Comparison of ENCODE assay signal across 8 cellular contexts in genomic region chr17:62627219-62627903, GRCh38. TPM values are rescaled to one million over a fixed set of nuclear protein-coding genes. Genes with fewer than 3 reads are reported as not detected.
DNase-seq lines count a peak whose midpoint lies in the region; FAIRE-seq and TF ChIP-seq lines count a peak whose summit lies in the region.

Gene MRC2 (plus strand): TSS chr17:62627670. CDS start chr17:62627803, 133 bp downstream.

- no peaks in the 10 kb centered on the region for H3K9me2 ChIP-seq in SK-N-SH

- TF ChIP-seq RAD21 in SK-N-SH (IDR thresholded peaks at IDR 0.05; ENCODE audit: low read length) = no peak

- peak within 1 kb of the TSS; percentile 87 to 95 for H3K4me3 ChIP-seq in SK-N-SH (ENCODE audit: low read depth in 2 of 2, low read length in 1 of 2)
- H3K4me3 ChIP-seq in bronchial epithelial cell (ENCODE audit: low read depth, low read length) = peak within 1 kb of the TSS; percentile 64
- peak within 1 kb of the TSS; percentile 65 to 92 (median 79) for H3K4me3 ChIP-seq in keratinocyte (ENCODE audit: control insufficient read depth in 2 of 3, extremely low read depth in 1 of 3, insufficient read depth in 2 of 3, low read depth in 1 of 3, low read length in 3 of 3)
- H3K4me3 ChIP-seq in small intestine (ENCODE audit: low read depth in 1 of 2, low read length in 2 of 2) = peak within 1 kb of the TSS; percentile 21 to 44

- peaks cover 38% of the 10 kb centered on the region for H3K36me3 Mint-ChIP-seq in HFFc6 (ENCODE audit: low read depth)

- TF ChIP-seq CTCF in HFFc6 (IDR thresholded peaks at IDR 0.05) (peak; percentile 15; the same call in 1 of the 2 replicates), SK-N-SH (IDR thresholded peaks at IDR 0.05) (peak; percentile 23), bronchial epithelial cell (IDR thresholded peaks at IDR 0.05; ENCODE audit: insufficient read depth, low read length, severe bottlenecking) (no peak), keratinocyte (optimal IDR thresholded peaks at IDR 0.05 in 1 of 3, IDR thresholded peaks at IDR 0.05 in 1 of 3, conservative IDR thresholded peaks at IDR 0.05 in 1 of 3; ENCODE audit: extremely low read depth in 1 of 3, insufficient read depth in 2 of 3, low read length in 3 of 3) (no peak)

- peaks cover 69% of the 10 kb centered on the region for H3K79me2 ChIP-seq in SK-N-SH (ENCODE audit: insufficient read depth)
- peaks cover 43% of the 10 kb centered on the region for H3K79me2 ChIP-seq in keratinocyte (ENCODE audit: control insufficient read depth, insufficient read depth, low read length)

- H3K27ac Mint-ChIP-seq in HFFc6 = peak within 1 kb of the TSS; percentile 96

- no peaks in the 10 kb centered on the region for H3K9me3 Mint-ChIP-seq in HFFc6

- under 1% methylated on average over 48 of the region's 68 CpGs for WGBS in SK-N-SH (ENCODE audit: low lambda C conversion rate)
- 1% methylated on average over 51 to 68 of the region's 68 CpGs for WGBS in small intestine, 3 donors

- H3K4me2 ChIP-seq in SK-N-SH (peak within 1 kb of the TSS; percentile 93), keratinocyte (ENCODE audit: control insufficient read depth, extremely low read depth, insufficient read depth, low read depth, low read length) (peak within 1 kb of the TSS; percentile 92)

- H3K27ac ChIP-seq in SK-N-SH (ENCODE audit: low read depth in 2 of 2, low read length in 1 of 2) (peak within 1 kb of the TSS; percentile 92 to 95), keratinocyte (ENCODE audit: control insufficient read depth, insufficient read depth, low read length) (peak within 1 kb of the TSS; percentile 40), small intestine (ENCODE audit: low read depth in 1 of 2, low read length in 1 of 2) (peak within 1 kb of the TSS in 1 of 2 donors; percentile 86)

- H3K4me1 Mint-ChIP-seq in HFFc6 (ENCODE audit: low read depth) = peaks cover 46% of the 10 kb centered on the region

- peak within 1 kb of the TSS; percentile 99 for H3K4me3 Mint-ChIP-seq in HFFc6

- TF ChIP-seq EP300 in SK-N-SH (IDR thresholded peaks at IDR 0.05; ENCODE audit: borderline replicate concordance in 1 of 2, low read depth in 1 of 2, low read length in 1 of 2) = no peak; a peak in 1 of 4 replicates

- dilution Hi-C loops in keratinocyte (cut with MboI; ENCODE audit: extremely low pct_ligation_motif_present, low sequenced_read_pairs) = no loop called here

- DNase-seq in Ammon's horn (ENCODE audit: low spot score) (peak; percentile 60), HFFc6 (peak; percentile 70), SK-N-SH (peak; percentile 93), bronchial epithelial cell (ENCODE audit: low read depth) (peak; percentile 53), keratinocyte (ENCODE audit: low read depth, low spot score) (no peak), small intestine (no peak), NCI-H2107 (lab: John Stamatoyannopoulos, UW) (no peak), SHP77 treated with DMSO at 0.1 percent for 48 hours (lab: John Stamatoyannopoulos, UW) (no peak)

- CTCF ChIA-PET in SK-N-SH (lab: Yijun Ruan, JAX) = no interaction called here

- peaks cover 11% of the 10 kb centered on the region for H3K27me3 Mint-ChIP-seq in HFFc6 (ENCODE audit: insufficient read depth)

- FAIRE-seq in bronchial epithelial cell (lab: Jason Lieb, UNC) (no peak), keratinocyte (lab: Jason Lieb, UNC) (no peak), small intestine (lab: Jason Lieb, UNC) (no peak)

- H3K36me3 ChIP-seq in SK-N-SH (replicated peaks in 1 of 2; ENCODE audit: control insufficient read depth in 1 of 2, insufficient read depth in 2 of 2, low read length in 1 of 2) (peaks cover 5 to 10% of the 10 kb centered on the region in 2 experiments), bronchial epithelial cell (ENCODE audit: control insufficient read depth, insufficient read depth, low read length) (no peaks in the 10 kb centered on the region), keratinocyte (ENCODE audit: control insufficient read depth in 2 of 2, extremely low read depth in 1 of 2, insufficient read depth in 2 of 2, low read length in 2 of 2) (peaks cover 0 to 6% of the 10 kb centered on the region in 2 experiments), small intestine (ENCODE audit: control insufficient read depth in 2 of 2, insufficient read depth in 2 of 2, low read length in 2 of 2) (no peaks in the 10 kb centered on the region)

- H2AFZ ChIP-seq in SK-N-SH (ENCODE audit: low read depth) (peak within 1 kb of the TSS; percentile 86), keratinocyte (ENCODE audit: control insufficient read depth, low read length) (peak within 1 kb of the TSS; percentile 80)

- H3K9me1 ChIP-seq in keratinocyte (ENCODE audit: control insufficient read depth, extremely low read depth, insufficient read depth, low read length) = no peaks in the 10 kb centered on the region

- no peaks in the 10 kb centered on the region for H3K27me3 ChIP-seq in SK-N-SH (ENCODE audit: insufficient read depth)
- H3K27me3 ChIP-seq in bronchial epithelial cell (ENCODE audit: control insufficient read depth, insufficient read depth, low read length) = no peaks in the 10 kb centered on the region
- H3K27me3 ChIP-seq in keratinocyte (ENCODE audit: control insufficient read depth, extremely low read depth, insufficient read depth, low read length) = no peaks in the 10 kb centered on the region
- peaks cover 0 to 13% of the 10 kb centered on the region in 2 donors for H3K27me3 ChIP-seq in small intestine (ENCODE audit: control insufficient read depth in 2 of 2, insufficient read depth in 2 of 2, low read length in 2 of 2)

- POLR2A ChIA-PET in SK-N-SH (lab: Yijun Ruan, JAX) = no interaction called here

- H4K20me1 ChIP-seq in SK-N-SH (ENCODE audit: insufficient read depth) (peaks cover 35% of the 10 kb centered on the region), keratinocyte (ENCODE audit: control insufficient read depth, extremely low read depth, insufficient read depth, low read length) (no peaks in the 10 kb centered on the region)

- H3K9ac ChIP-seq in SK-N-SH (peak within 1 kb of the TSS; percentile 87), keratinocyte (ENCODE audit: control insufficient read depth, extremely low read depth, insufficient read depth, low read length) (peak within 1 kb of the TSS; percentile 71)

- H3F3A ChIP-seq in SK-N-SH (replicated peaks; ENCODE audit: insufficient read depth) = peaks cover 10% of the 10 kb centered on the region

- peaks cover 21 to 36% of the 10 kb centered on the region in 2 experiments; a peak in 3 of 4 replicates for H3K4me1 ChIP-seq in SK-N-SH (ENCODE audit: control insufficient read depth in 1 of 2, insufficient read depth in 2 of 2, low read depth in 1 of 2, low read length in 1 of 2)
- peaks cover 22% of the 10 kb centered on the region for H3K4me1 ChIP-seq in keratinocyte (ENCODE audit: control insufficient read depth, extremely low read depth, insufficient read depth, low read length)
- H3K4me1 ChIP-seq in small intestine (ENCODE audit: control insufficient read depth in 2 of 2, insufficient read depth in 1 of 2, low read depth in 1 of 2, low read length in 1 of 2) = no peaks in the 10 kb centered on the region

- H3K9me3 ChIP-seq in SK-N-SH (no peaks in the 10 kb centered on the region), keratinocyte (ENCODE audit: control insufficient read depth, low read depth, low read length) (no peaks in the 10 kb centered on the region), small intestine (ENCODE audit: control insufficient read depth, low read depth) (no peaks in the 10 kb centered on the region)

TF ChIP-seq in SK-N-SH, 30 proteins besides CTCF, POLR2A, EP300 and RAD21 (continues in another document):
- TF ChIP-seq RCOR1 (IDR thresholded peaks at IDR 0.05; ENCODE audit: low read length) = peak; percentile 3; the same call in 1 of the 2 replicates
- TF ChIP-seq MAX (IDR thresholded peaks at IDR 0.05; ENCODE audit: low read depth) = peak; percentile 32
- TF ChIP-seq NFIC (IDR thresholded peaks at IDR 0.05; ENCODE audit: borderline replicate concordance) = 0 out of 2 replicates have a peak, but pooled peaks have one; percentile 6
- no peak; the same call in 1 of the 2 replicates for TF ChIP-seq FOSL2 (IDR thresholded peaks at IDR 0.05; ENCODE audit: borderline replicate concordance, low read depth)
- TF ChIP-seq POLR2AphosphoS5 (IDR thresholded peaks at IDR 0.05; ENCODE audit: low read depth, low read length) = peak; percentile 85
- TF ChIP-seq MXI1 (IDR thresholded peaks at IDR 0.05; ENCODE audit: low read depth, low read length) = peak; percentile 66
- no peak for TF ChIP-seq NRF1 (IDR thresholded peaks at IDR 0.05; ENCODE audit: low read depth, low read length)
- 0 out of 2 replicates have a peak, but pooled peaks have one; percentile 9 for TF ChIP-seq TEAD4 (IDR thresholded peaks at IDR 0.05; ENCODE audit: borderline replicate concordance, insufficient read depth)

RNA-seq across cellular contexts. Expression of gene MRC2, which starts in this region (rescaled TPM):
- total RNA-seq in HFFc6 (2021; fragmentation: NEBNext Ultra II Directional; extraction: Animal tissue kit (Norgen Biotek cat#: 25700)) = 100 to 1,000 TPM; 255 to 313 (median 279) TPM
- polyA plus RNA-seq in SK-N-SH (2012; rRNA removed) = 112 and 213 TPM in 2 replicates
- 61.2 and 111 TPM in 2 replicates for polyA plus RNA-seq in SK-N-SH (2012; cell fraction: cytosol; rRNA removed)
- polyA plus RNA-seq in SK-N-SH (2012; cell fraction: nucleus; rRNA removed) = 352 and 390 TPM in 2 replicates
- total RNA-seq in bronchial epithelial cell = 9.2 and 19.6 TPM in 2 replicates
- polyA plus RNA-seq in keratinocyte = 14.0 to 36.6 TPM (median 30.5 TPM) in 3 replicates
- polyA plus RNA-seq in keratinocyte (2011; ENCODE audit: low read depth) = 26.9 TPM
- polyA plus RNA-seq in keratinocyte (2011; cell fraction: cytosol; rRNA removed) = 5.4 and 16.0 TPM in 2 replicates
- polyA plus RNA-seq in keratinocyte (2011; cell fraction: nucleus; rRNA removed) = 63.2 and 93.3 TPM in 2 replicates
- 24.8 and 56.6 TPM in 2 replicates for polyA plus RNA-seq in keratinocyte (2012; ENCODE audit: low replicate concordance)
- polyA minus RNA-seq in keratinocyte = 38.7 to 103 TPM (median 66.0 TPM) in 3 replicates
- 59.9 TPM for polyA minus RNA-seq in keratinocyte (2011; cell fraction: cytosol; rRNA and poly(A)+ RNA removed)
- polyA minus RNA-seq in keratinocyte (2011; cell fraction: nucleus; rRNA and poly(A)+ RNA removed) = 154 and 171 TPM in 2 replicates
- 1 to 10 TPM in 2 of 3 donors, under 1 TPM in 1; 0.67 to 7.6 (median 1.4) TPM for polyA plus RNA-seq in small intestine

Comparison
In these comparisons a context has a peak if more than half of its experiments do, and no peak if none do; other contexts are left out.
1. RNA of gene MRC2 (total RNA-seq): 255 to 313 TPM in HFFc6; 9.2 to 19.6 TPM in bronchial epithelial cell; every median in the first group is over 10 times any median in the second.
2. DNase-seq: peak in Ammon's horn (single experiment), HFFc6 (single experiment), SK-N-SH (single experiment) and bronchial epithelial cell (single experiment); none in keratinocyte (single experiment), small intestine (single experiment), NCI-H2107 (single experiment) and SHP77 treated with DMSO at 0.1 percent for 48 hours (single experiment).
3. CTCF ChIP-seq: peak in HFFc6 (single experiment) and SK-N-SH (single experiment); none in bronchial epithelial cell (single experiment) and keratinocyte (0 of 3).
4. H3K4me3 ChIP-seq: peak in every context shown above with its lines; median percentile 91 in SK-N-SH; 79 in keratinocyte; 64 in bronchial epithelial cell; 32 in small intestine.